In the genomic region with DNA sequence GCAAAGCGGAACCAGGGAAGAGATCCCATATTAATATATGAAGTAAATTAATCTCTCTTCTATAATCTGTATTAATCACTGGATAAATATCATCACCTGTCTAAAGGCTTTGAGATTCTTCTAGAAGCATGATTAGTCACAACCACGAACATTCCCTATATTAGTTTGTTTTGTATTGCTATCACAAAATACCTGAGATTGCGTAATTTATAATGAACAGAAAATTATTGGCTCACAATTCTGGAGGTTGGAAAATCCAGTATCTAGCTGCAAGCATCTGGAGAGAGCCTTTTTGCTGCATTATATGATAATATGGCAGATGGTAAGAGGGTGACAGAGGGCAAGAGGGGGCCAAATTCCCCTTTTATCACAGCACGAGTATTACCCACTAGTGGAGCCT, we compare ENCODE assay signal across 22 cellular contexts.
DNase-seq lines count a peak whose midpoint lies in the region; ATAC-seq, FAIRE-seq and TF ChIP-seq lines count a peak whose summit lies in the region.
"Had no signal": no experiment of that assay in that cellular context is flagged by ENCODE, and none has a peak within 500 bp of the region (broad histone marks: within the 10 kb centered on the region; RNA-seq: fewer than 3 reads in every experiment).

No MANE protein-coding gene starts in this region.

- no peak for DNase-seq in HepG2 (ENCODE audit: low spot score)
- DNase-seq in right lobe of liver, result no peak
- peak; percentile 13 for DNase-seq in PC-3
- DNase-seq in H1 (ENCODE audit: low read depth in 1 of 2, low spot score in 2 of 2), result no peak
- no peak for DNase-seq in type B pancreatic cell (ENCODE audit: extremely low spot score, unreplicated experiment)
- no peak for DNase-seq in SHP77 (lab: John Stamatoyannopoulos, UW)
- no peak for DNase-seq in islet precursor cell
- DNase-seq: AML-193; Caco-2; Calu3; CD4-positive, alpha-beta T cell; CD8-positive, alpha-beta T cell; DMS79 treated with DMSO at 0.1 percent for 48 hours; GF-D8 had no signal

- H3K27me3 ChIP-seq in HepG2 (ENCODE audit: control insufficient read depth in 1 of 2, insufficient read depth in 2 of 2, low read length in 2 of 2) (no peaks in the 10 kb centered on the region), right lobe of liver (no peaks in the 10 kb centered on the region), PC-3 (ENCODE audit: low read length) (no peaks in the 10 kb centered on the region), H1 (replicated peaks in 1 of 4; ENCODE audit: control insufficient read depth in 3 of 4, extremely low read depth in 1 of 4, insufficient read depth in 3 of 4, low read length in 3 of 4) (no peaks in the 10 kb centered on the region)
- H3K27me3 ChIP-seq: BLaER1 treated with 17β-estradiol and CSF1 and Interleukin-3, amounts not matched to agents 10 nM and 100 nM had no signal

- no peaks in the 10 kb centered on the region for H3K9me3 Mint-ChIP-seq in type B pancreatic cell

- H3F3A ChIP-seq in PC-3 (ENCODE audit: low read length, unreplicated experiment), result no peaks in the 10 kb centered on the region

- H2BK15ac ChIP-seq in H1 (ENCODE audit: low read length), result no peak overlapping the region

- H2BK120ac ChIP-seq in H1 (replicated peaks; ENCODE audit: low read depth, low read length), result no peak overlapping the region

- no peaks in the 10 kb centered on the region for H3K36me3 ChIP-seq in HepG2 (replicated peaks in 1 of 2; ENCODE audit: control insufficient read depth in 1 of 2, insufficient read depth in 2 of 2, low read length in 2 of 2)
- no peaks in the 10 kb centered on the region for H3K36me3 ChIP-seq in right lobe of liver
- no peaks in the 10 kb centered on the region for H3K36me3 ChIP-seq in PC-3 (ENCODE audit: low read depth, low read length)
- no peaks in the 10 kb centered on the region for H3K36me3 ChIP-seq in H1 (ENCODE audit: control insufficient read depth in 2 of 4, insufficient read depth in 4 of 4, low read length in 3 of 4)
- H3K36me3 ChIP-seq: BLaER1 treated with 17β-estradiol and CSF1 and Interleukin-3, amounts not matched to agents 10 nM and 100 nM had no signal

- TF ChIP-seq CTCF in HepG2 (CRISPR knock-in tag; IDR thresholded peaks at IDR 0.05), result no peak
- TF ChIP-seq CTCF in right lobe of liver (IDR thresholded peaks at IDR 0.05), result no peak
- no peak for TF ChIP-seq CTCF in PC-3 (conservative IDR thresholded peaks at IDR 0.05; ENCODE audit: low read depth, low read length)
- TF ChIP-seq CTCF in H1 (IDR thresholded peaks at IDR 0.05; ENCODE audit: control extremely low read depth in 1 of 3, insufficient read depth in 1 of 3, low read depth in 1 of 3, low read length in 3 of 3), result no peak
- TF ChIP-seq CTCF in type B pancreatic cell (conservative IDR thresholded peaks at IDR 0.05), result no peak

- intact Hi-C loops in HepG2 (cut with micrococcal nuclease; ENCODE audit: unreplicated experiment) (no loop called here), right lobe of liver (cut with DNase I) (no loop called here), PC-3 (cut with micrococcal nuclease) (no loop called here)

- H3K4me2 ChIP-seq in HepG2 (ENCODE audit: low read depth, low read length) (no peak overlapping the region), PC-3 (ENCODE audit: low read length) (no peak overlapping the region), H1 (ENCODE audit: insufficient read depth in 1 of 2, low read depth in 2 of 2, low read length in 2 of 2) (no peak overlapping the region)
- H3K4me2 ChIP-seq: A549; BLaER1 treated with 17β-estradiol and CSF1 and Interleukin-3, amounts not matched to agents 10 nM and 100 nM had no signal

- H3K4me1 ChIP-seq in HepG2 (ENCODE audit: insufficient read depth, low read length) (no peaks in the 10 kb centered on the region), right lobe of liver (no peaks in the 10 kb centered on the region), PC-3 (ENCODE audit: insufficient read depth, low read length) (no peaks in the 10 kb centered on the region), H1 (replicated peaks in 1 of 4; ENCODE audit: control insufficient read depth in 3 of 4, insufficient read depth in 4 of 4, low read length in 3 of 4) (no peaks in the 10 kb centered on the region)
- H3K4me1 ChIP-seq: A549; BLaER1 treated with 17β-estradiol and CSF1 and Interleukin-3, amounts not matched to agents 10 nM and 100 nM; Caco-2 had no signal

- TF ChIP-seq POLR2A in HepG2 (IDR thresholded peaks at IDR 0.05; ENCODE audit: insufficient read depth in 1 of 2, low read depth in 2 of 2, low read length in 2 of 2) (no peak), right lobe of liver (IDR thresholded peaks at IDR 0.05) (no peak), H1 (IDR thresholded peaks at IDR 0.05; ENCODE audit: control extremely low read depth in 1 of 2, low read depth in 2 of 2, low read length in 2 of 2) (no peak)

- CTCF ChIA-PET in HepG2 (lab: Yijun Ruan, JAX; ENCODE audit: low intra/inter-chr PET ratio, low total read pairs) (no interaction called here), PC-3 (lab: Charles Lee) (no interaction called here), H1 (lab: Charles Lee; ENCODE audit: partially characterized antibody) (no interaction called here)

- H3K4me1 Mint-ChIP-seq in type B pancreatic cell (ENCODE audit: unreplicated experiment), result no peaks in the 10 kb centered on the region
- H3K4me1 Mint-ChIP-seq: B cell had no signal

- WGBS in HepG2 (ENCODE audit: low lambda C conversion rate), result 63% methylated on average over 4 of the region's 4 CpGs
- 51% methylated on average over 4 of the region's 4 CpGs for WGBS in right lobe of liver (ENCODE audit: insufficient coverage, low coverage, low lambda C conversion rate, missing lambda C conversion rate)
- 99% methylated on average over 4 of the region's 4 CpGs; no CpG with 5 or more reads in 1 of the 2 experiments for WGBS in H1 (ENCODE audit: extremely low coverage in 1 of 2, insufficient coverage in 1 of 2, insufficient read length in 1 of 2, insufficient replicate concordance in 2 of 2, low coverage in 1 of 2, low lambda C conversion rate in 2 of 2, missing lambda C conversion rate in 1 of 2), 2 experiments

- no peak overlapping the region for H3K23ac ChIP-seq in H1 (ENCODE audit: insufficient read length)

- no peaks in the 10 kb centered on the region for H3K23me2 ChIP-seq in H1 (ENCODE audit: low read depth, low read length)

- no peak overlapping the region for H4K91ac ChIP-seq in H1 (replicated peaks; ENCODE audit: insufficient read length, low read length)

- H2BK20ac ChIP-seq in H1 (ENCODE audit: low read length), result no peak overlapping the region

- H3K36me3 Mint-ChIP-seq in type B pancreatic cell, result no peaks in the 10 kb centered on the region
- H3K36me3 Mint-ChIP-seq: CD8-positive, alpha-beta T cell had no signal

- TF ChIP-seq RAD21 in HepG2 (CRISPR knock-in tag; IDR thresholded peaks at IDR 0.05), result no peak
- no peak for TF ChIP-seq RAD21 in H1 (IDR thresholded peaks at IDR 0.05 in 1 of 2, conservative IDR thresholded peaks at IDR 0.05 in 1 of 2; ENCODE audit: low read depth in 2 of 2, low read length in 2 of 2)

- H2AFZ ChIP-seq in HepG2 (ENCODE audit: low read length), result no peak overlapping the region
- H2AFZ ChIP-seq in PC-3 (ENCODE audit: low read length), result no peak overlapping the region
- no peak overlapping the region for H2AFZ ChIP-seq in H1 (ENCODE audit: low read length)

- no peak overlapping the region for H2AK5ac ChIP-seq in H1 (ENCODE audit: low read depth, low read length)

- H3K9ac ChIP-seq in HepG2 (ENCODE audit: insufficient read depth, low read depth, low read length), result no peak overlapping the region
- H3K9ac ChIP-seq in PC-3 (ENCODE audit: low read length), result no peak overlapping the region
- no peak overlapping the region for H3K9ac ChIP-seq in H1 (replicated peaks in 1 of 4; ENCODE audit: extremely low read depth in 1 of 4, low read depth in 3 of 4, low read length in 3 of 4)
- H3K9ac ChIP-seq: BLaER1 treated with 17β-estradiol and CSF1 and Interleukin-3, amounts not matched to agents 10 nM and 100 nM had no signal

- H4K20me1 ChIP-seq in HepG2 (ENCODE audit: insufficient read depth, low read length), result no peaks in the 10 kb centered on the region
- H4K20me1 ChIP-seq in PC-3 (ENCODE audit: low read length), result no peaks in the 10 kb centered on the region
- no peaks in the 10 kb centered on the region for H4K20me1 ChIP-seq in H1 (replicated peaks in 1 of 2; ENCODE audit: control insufficient read depth in 1 of 2, insufficient read depth in 2 of 2, low read length in 2 of 2)
- H4K20me1 ChIP-seq: BLaER1 treated with 17β-estradiol and CSF1 and Interleukin-3, amounts not matched to agents 10 nM and 100 nM had no signal

- H4K5ac ChIP-seq in H1 (ENCODE audit: insufficient read length, low read depth, low read length), result no peak overlapping the region

- no peaks in the 10 kb centered on the region for H3K27me3 Mint-ChIP-seq in type B pancreatic cell
- H3K27me3 Mint-ChIP-seq: B cell; CD4-positive, alpha-beta T cell had no signal

- H3K9me3 ChIP-seq in HepG2 (ENCODE audit: low read length) (no peaks in the 10 kb centered on the region), right lobe of liver (no peaks in the 10 kb centered on the region), PC-3 (ENCODE audit: low read length) (no peaks in the 10 kb centered on the region), H1 (ENCODE audit: insufficient read depth in 2 of 2, low read depth in 1 of 2, low read length in 1 of 2) (no peaks in the 10 kb centered on the region)
- H3K9me3 ChIP-seq: A549; BLaER1 treated with 17β-estradiol and CSF1 and Interleukin-3, amounts not matched to agents 10 nM and 100 nM; Caco-2 had no signal

- in situ Hi-C loops in HepG2 (cut with HindIII; ENCODE audit: extremely low pct_ligation_motif_present, low pct_unique_long_range_greater_than_20kb), result no loop called here

- H3K56ac ChIP-seq in H1 (replicated peaks; ENCODE audit: insufficient read length, low read depth, low read length), result no peak overlapping the region

- H3K4ac ChIP-seq in H1 (replicated peaks; ENCODE audit: insufficient read length, low read depth, low read length), result no peak overlapping the region

- no peak overlapping the region for H3K18ac ChIP-seq in H1 (ENCODE audit: extremely low read depth, low read length)

- no peaks in the 10 kb centered on the region for H3K79me1 ChIP-seq in H1 (ENCODE audit: low read depth, low read length)

- H3K27ac Mint-ChIP-seq in type B pancreatic cell, result no peak overlapping the region
- H3K27ac Mint-ChIP-seq: B cell; CD4-positive, alpha-beta T cell; CD8-positive, alpha-beta T cell had no signal

- ATAC-seq in HepG2 (no peak), right lobe of liver (no peak), PC-3 (no peak)
- ATAC-seq: A549; CD8-positive, alpha-beta T cell had no signal

- H3K79me2 ChIP-seq in HepG2 (ENCODE audit: insufficient read depth, low read length) (no peaks in the 10 kb centered on the region), PC-3 (ENCODE audit: low read length) (no peaks in the 10 kb centered on the region), H1 (ENCODE audit: control insufficient read depth in 1 of 2, insufficient read depth in 2 of 2, low read length in 2 of 2) (no peaks in the 10 kb centered on the region)

- H2BK12ac ChIP-seq in H1 (ENCODE audit: low read depth, low read length), result no peak overlapping the region

- H4K8ac ChIP-seq in H1 (ENCODE audit: extremely low read depth, insufficient read depth, low read length), result no peak overlapping the region

- BruUV-seq in HepG2 (replicated peaks; lab: Mats Ljungman, UMichigan), result no TSS peak
- BruUV-seq in PC-3 (replicated peaks; lab: Mats Ljungman, UMichigan), result no TSS peak

- H3K27ac ChIP-seq in HepG2 (ENCODE audit: extremely low read length, insufficient read depth, low read length) (no peak overlapping the region), right lobe of liver (no peak overlapping the region), PC-3 (ENCODE audit: low read length) (no peak overlapping the region), H1 (ENCODE audit: low read depth, low read length) (no peak overlapping the region)
- H3K27ac ChIP-seq: 22Rv1; A549; BLaER1 treated with 17β-estradiol and CSF1 and Interleukin-3, amounts not matched to agents 10 nM and 100 nM; C4-2B had no signal

- no peak for FAIRE-seq in HepG2 (lab: Jason Lieb, UNC)
- no peak for FAIRE-seq in H1 (lab: Jason Lieb, UNC)
- FAIRE-seq: A549, D721Med, GM12891, GM19239 had no signal

- no peak overlapping the region for H3K4me3 ChIP-seq in HepG2 (replicated peaks in 1 of 3; ENCODE audit: insufficient read depth in 1 of 3, low read depth in 2 of 3, low read length in 3 of 3)
- H3K4me3 ChIP-seq in right lobe of liver, result no peak overlapping the region
- no peak overlapping the region for H3K4me3 ChIP-seq in PC-3 (ENCODE audit: low read length)
- H3K4me3 ChIP-seq in H1 (ENCODE audit: extremely low read depth in 1 of 4, insufficient read depth in 2 of 4, low read depth in 3 of 4, low read length in 4 of 4), result no peak overlapping the region
- H3K4me3 ChIP-seq: A549; BLaER1 treated with 17β-estradiol and CSF1 and Interleukin-3, amounts not matched to agents 10 nM and 100 nM had no signal

- no peak overlapping the region for H3K4me3 Mint-ChIP-seq in type B pancreatic cell
- H3K4me3 Mint-ChIP-seq: B cell; CD4-positive, alpha-beta T cell; CD8-positive, alpha-beta T cell had no signal

- no peak overlapping the region for H2BK5ac ChIP-seq in H1 (ENCODE audit: low read depth, low read length)

- no peaks in the 10 kb centered on the region for H3K9me2 ChIP-seq in PC-3 (replicated peaks; ENCODE audit: low read length)

- POLR2A ChIA-PET in HepG2 (lab: Yijun Ruan, JAX) (no interaction called here), PC-3 (lab: Charles Lee; ENCODE audit: unreplicated experiment) (no interaction called here), H1 (lab: Charles Lee; ENCODE audit: partially characterized antibody) (no interaction called here)

- no peak overlapping the region for H3K14ac ChIP-seq in H1 (ENCODE audit: insufficient read length)

- TF ChIP-seq EP300 in HepG2 (IDR thresholded peaks at IDR 0.05; ENCODE audit: low read depth in 2 of 2, low read length in 2 of 2), result no peak
- no peak for TF ChIP-seq EP300 in HepG2 (CRISPR knock-in tag; IDR thresholded peaks at IDR 0.05; ENCODE audit: borderline replicate concordance)
- TF ChIP-seq EP300 in H1 (IDR thresholded peaks at IDR 0.05; ENCODE audit: borderline replicate concordance in 1 of 2, low read depth in 2 of 2, low read length in 2 of 2), result no peak
